Comparison of ENCODE assay signal across 1 cellular context in genomic region chr4:17168571-17168970, GRCh38.
TF ChIP-seq lines count a peak whose summit lies in the region.

No MANE protein-coding gene starts in this region.

TF ChIP-seq in IMR-90, 13 proteins besides CTCF, POLR2A, EP300 and RAD21:
- TF ChIP-seq NFE2L2 (IDR thresholded peaks at IDR 0.05; ENCODE audit: low read depth, low read length) (no peak), RCOR1 (IDR thresholded peaks at IDR 0.05; ENCODE audit: insufficient replicate concordance, low read length) (no peak), FOS (IDR thresholded peaks at IDR 0.05; ENCODE audit: low read depth, low read length) (0 out of 2 replicates have a peak, but pooled peaks have one; percentile 44), MAFK (IDR thresholded peaks at IDR 0.05; ENCODE audit: low read depth, low read length) (no peak)
- TF ChIP-seq, protein P1, sequence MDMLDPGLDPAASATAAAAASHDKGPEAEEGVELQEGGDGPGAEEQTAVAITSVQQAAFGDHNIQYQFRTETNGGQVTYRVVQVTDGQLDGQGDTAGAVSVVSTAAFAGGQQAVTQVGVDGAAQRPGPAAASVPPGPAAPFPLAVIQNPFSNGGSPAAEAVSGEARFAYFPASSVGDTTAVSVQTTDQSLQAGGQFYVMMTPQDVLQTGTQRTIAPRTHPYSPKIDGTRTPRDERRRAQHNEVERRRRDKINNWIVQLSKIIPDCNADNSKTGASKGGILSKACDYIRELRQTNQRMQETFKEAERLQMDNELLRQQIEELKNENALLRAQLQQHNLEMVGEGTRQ (IDR thresholded peaks at IDR 0.05; ENCODE audit: low read depth, low read length), result no peak
